8 cellular contexts compared by ENCODE assay signal in the genomic region with DNA sequence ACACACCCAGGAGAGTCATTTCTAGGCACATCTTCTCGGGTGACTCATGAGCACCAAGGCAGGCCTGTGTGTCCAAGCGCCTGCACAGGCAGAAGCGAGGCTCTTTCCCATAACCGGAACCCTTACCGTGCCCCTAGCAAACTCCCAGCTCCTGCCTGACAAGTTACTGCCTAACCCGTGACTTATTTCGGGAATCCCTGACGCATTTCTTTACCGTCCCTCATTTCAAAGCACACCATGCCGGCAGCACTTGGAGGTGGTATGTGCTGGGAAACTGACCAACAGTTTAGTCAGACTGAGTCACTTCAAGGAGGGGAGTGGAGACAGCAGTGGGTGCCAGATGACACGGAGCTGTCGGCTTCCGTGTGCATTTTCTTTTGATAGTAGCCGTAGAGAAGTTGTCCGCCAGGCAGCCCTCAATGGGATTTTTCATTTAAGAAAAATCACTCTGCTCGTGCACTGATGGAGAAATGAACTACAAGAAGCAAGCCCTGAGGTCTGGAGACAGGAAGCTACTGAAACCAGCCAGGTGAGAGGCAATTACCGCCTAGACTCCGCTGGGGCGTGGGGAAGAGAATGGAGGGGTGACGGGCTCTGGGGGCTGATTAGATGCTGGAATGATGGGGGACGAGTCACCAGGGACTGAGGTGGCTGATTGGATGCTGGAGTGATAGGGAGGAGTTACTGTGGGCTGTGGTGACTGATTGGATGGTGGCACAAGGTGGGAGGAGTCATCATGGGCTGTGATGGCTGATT. TPM values are rescaled to one million over a fixed set of nuclear protein-coding genes. Genes with fewer than 3 reads are reported as not detected.
A peak's percentile ranks its signal among the peaks of the same experiment; 100 is the strongest.
DNase-seq lines count a peak whose midpoint lies in the region; ATAC-seq and TF ChIP-seq lines count a peak whose summit lies in the region.

No MANE protein-coding gene starts in this region.

- H3K27me3 ChIP-seq in IMR-90 (ENCODE audit: control insufficient read depth, insufficient read depth, low read length): no peaks in the 10 kb centered on the region

- H3K4me2 ChIP-seq in IMR-90 (ENCODE audit: low read depth, low read length): peak overlapping the region; percentile 60

- peak overlapping the region; percentile 84 to 95 for H4K8ac ChIP-seq in IMR-90 (ENCODE audit: low read depth in 2 of 2, low read length in 2 of 2)

- H3K27ac ChIP-seq in IMR-90 (ENCODE audit: insufficient read depth, low read length): peak overlapping the region; percentile 85

- H3K79me1 ChIP-seq in IMR-90 (ENCODE audit: low read depth in 1 of 2, low read length in 2 of 2): no peaks in the 10 kb centered on the region

- dilution Hi-C loops in IMR-90 (cut with HindIII; ENCODE audit: low sequenced_read_pairs, unreplicated experiment): no loop called here

- H2BK5ac ChIP-seq in IMR-90 (ENCODE audit: low read depth, low read length, poor library complexity, severe bottlenecking): peak overlapping the region; percentile 94

- H3K36me3 ChIP-seq in IMR-90 (ENCODE audit: control insufficient read depth, insufficient read depth, low read length): no peaks in the 10 kb centered on the region

- peak overlapping the region; percentile 81 for H2AK9ac ChIP-seq in IMR-90 (replicated peaks; ENCODE audit: low read depth, low read length, poor library complexity)

- intact Hi-C loops in IMR-90 (cut with micrococcal nuclease) (loop anchor here (2.0 to 10.0 kb wide), 2 partner anchors 40 to 192 kb away; no protein-coding TSS in a partner anchor), lower leg skin (cut with DNase I; ENCODE audit: low total_unique reads) (no loop called here)

- in situ Hi-C loops in IMR-90 (cut with MboI; ENCODE audit: low sequenced_read_pairs): no loop called here

- peak overlapping the region; percentile 99 for H3K4ac ChIP-seq in IMR-90 (ENCODE audit: low read depth, low read length)

- H4K20me1 ChIP-seq in IMR-90 (ENCODE audit: insufficient read depth, low read length): peaks cover 3% of the 10 kb centered on the region; the same call in 1 of the 2 replicates

- H3K9me1 ChIP-seq in IMR-90 (ENCODE audit: insufficient read depth, low read length): peaks cover 10% of the 10 kb centered on the region

- DNase-seq in A172 (ENCODE audit: low spot score): peak; percentile 100
- DNase-seq in IMR-90: peak; percentile 100
- DNase-seq in cardiac fibroblast (ENCODE audit: low read depth in 2 of 2): peak; percentile 99 to 100
- peak; percentile 66 to 85 for DNase-seq in lower leg skin (ENCODE audit: low spot score in 2 of 2)
- no peak for DNase-seq in NCI-H2196 (lab: John Stamatoyannopoulos, UW; ENCODE audit: unreplicated experiment)
- DNase-seq in cerebellum (ENCODE audit: low spot score): no peak
- DNase-seq in effector CD8-positive, alpha-beta T cell (lab: John Stamatoyannopoulos, UW): no peak

- TF ChIP-seq CTCF in IMR-90 (conservative IDR thresholded peaks at IDR 0.05; ENCODE audit: low read depth, low read length) (no peak), cardiac fibroblast (IDR thresholded peaks at IDR 0.05; ENCODE audit: low read depth, low read length) (no peak), lower leg skin (IDR thresholded peaks at IDR 0.05) (no peak)

- peak overlapping the region; percentile 77 for H3K23ac ChIP-seq in IMR-90 (ENCODE audit: low read depth, low read length)

- H2AK5ac ChIP-seq in IMR-90 (ENCODE audit: low read depth, low read length): peak overlapping the region; percentile 91

- H2AFZ ChIP-seq in IMR-90 (replicated peaks; ENCODE audit: low read length, poor library complexity): peak overlapping the region; percentile 89

- H4K5ac ChIP-seq in IMR-90 (ENCODE audit: low read depth, low read length): peak overlapping the region; percentile 10

- 3% methylated on average over 15 of the region's 21 CpGs; no CpG with 5 or more reads in 1 of the 2 experiments for WGBS in IMR-90 (ENCODE audit: extremely low coverage in 2 of 2, insufficient read length in 1 of 2), 2 experiments
- WGBS in lower leg skin, 2 donors: 31 to 41% methylated on average over 21 of the region's 21 CpGs

- TF ChIP-seq RAD21 in IMR-90 (IDR thresholded peaks at IDR 0.05; ENCODE audit: low read length): peak; percentile 39

- H3K18ac ChIP-seq in IMR-90 (ENCODE audit: low read depth, low read length): peak overlapping the region; percentile 35

- TF ChIP-seq POLR2A in IMR-90 (IDR thresholded peaks at IDR 0.05; ENCODE audit: low read depth, low read length) (peak; percentile 95), lower leg skin (IDR thresholded peaks at IDR 0.05) (no peak)

- H2BK20ac ChIP-seq in IMR-90 (ENCODE audit: low read depth, low read length): peak overlapping the region; percentile 98

- POLR2A ChIA-PET in IMR-90 (lab: Charles Lee; ENCODE audit: unreplicated experiment): interaction anchor here (0.6 kb wide), 1 partner anchor 18 kb away, joined by 3 read pairs; no protein-coding TSS in a partner anchor

- CTCF ChIA-PET in IMR-90 (lab: Yijun Ruan, JAX): interaction anchor here (0.6 kb wide), 1 partner anchor 64 kb away, joined by 3 read pairs; no protein-coding TSS in a partner anchor

- H2BK15ac ChIP-seq in IMR-90 (ENCODE audit: low read depth, low read length): peak overlapping the region; percentile 86; the same call in 2 of the 3 replicates

- peaks cover 8% of the 10 kb centered on the region for H3K4me1 ChIP-seq in IMR-90 (ENCODE audit: control insufficient read depth, insufficient read depth, low read length)

- peak; percentile 89 for ATAC-seq in IMR-90 (ENCODE audit: low read depth)
- ATAC-seq in GM18511 (IDR thresholded peaks at IDR 0.05; ENCODE audit: unreplicated experiment): no peak

- H4K91ac ChIP-seq in IMR-90 (ENCODE audit: insufficient read depth, low read depth, low read length): peak overlapping the region; percentile 95

- H3K14ac ChIP-seq in IMR-90 (replicated peaks; ENCODE audit: low read depth, low read length): peak overlapping the region; percentile 83

- H3K9ac ChIP-seq in IMR-90 (ENCODE audit: low read depth, low read length): peak overlapping the region; percentile 41

- H3K56ac ChIP-seq in IMR-90 (ENCODE audit: extremely low read depth, insufficient read depth, low read length): peak overlapping the region; percentile 88

- H3K4me3 ChIP-seq in IMR-90 (ENCODE audit: insufficient read depth, low read depth, low read length) (peak overlapping the region; percentile 40), cardiac fibroblast (replicated peaks in 1 of 2; ENCODE audit: low read depth in 2 of 2, low read length in 2 of 2) (peak overlapping the region; percentile 36 to 59), lower leg skin (ENCODE audit: low read depth, poor library complexity, severe bottlenecking) (no peak overlapping the region)

- peak overlapping the region; percentile 99 for H2BK120ac ChIP-seq in IMR-90 (ENCODE audit: low read depth, low read length)

- H3K9me3 ChIP-seq in IMR-90 (ENCODE audit: control insufficient read depth, insufficient read depth, low read length): no peaks in the 10 kb centered on the region

- no TSS peak for BruUV-seq in IMR-90 (replicated peaks; lab: Mats Ljungman, UMichigan)

TF ChIP-seq in IMR-90, 13 proteins besides CTCF, POLR2A, EP300 and RAD21:
- TF ChIP-seq NFE2L2 (IDR thresholded peaks at IDR 0.05; ENCODE audit: low read depth, low read length): peak; percentile 6; the same call in 1 of the 2 replicates
- TF ChIP-seq, protein P1, sequence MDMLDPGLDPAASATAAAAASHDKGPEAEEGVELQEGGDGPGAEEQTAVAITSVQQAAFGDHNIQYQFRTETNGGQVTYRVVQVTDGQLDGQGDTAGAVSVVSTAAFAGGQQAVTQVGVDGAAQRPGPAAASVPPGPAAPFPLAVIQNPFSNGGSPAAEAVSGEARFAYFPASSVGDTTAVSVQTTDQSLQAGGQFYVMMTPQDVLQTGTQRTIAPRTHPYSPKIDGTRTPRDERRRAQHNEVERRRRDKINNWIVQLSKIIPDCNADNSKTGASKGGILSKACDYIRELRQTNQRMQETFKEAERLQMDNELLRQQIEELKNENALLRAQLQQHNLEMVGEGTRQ (IDR thresholded peaks at IDR 0.05; ENCODE audit: low read depth, low read length): no peak
- TF ChIP-seq, protein P2, sequence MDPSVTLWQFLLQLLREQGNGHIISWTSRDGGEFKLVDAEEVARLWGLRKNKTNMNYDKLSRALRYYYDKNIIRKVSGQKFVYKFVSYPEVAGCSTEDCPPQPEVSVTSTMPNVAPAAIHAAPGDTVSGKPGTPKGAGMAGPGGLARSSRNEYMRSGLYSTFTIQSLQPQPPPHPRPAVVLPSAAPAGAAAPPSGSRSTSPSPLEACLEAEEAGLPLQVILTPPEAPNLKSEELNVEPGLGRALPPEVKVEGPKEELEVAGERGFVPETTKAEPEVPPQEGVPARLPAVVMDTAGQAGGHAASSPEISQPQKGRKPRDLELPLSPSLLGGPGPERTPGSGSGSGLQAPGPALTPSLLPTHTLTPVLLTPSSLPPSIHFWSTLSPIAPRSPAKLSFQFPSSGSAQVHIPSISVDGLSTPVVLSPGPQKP (IDR thresholded peaks at IDR 0.05; ENCODE audit: borderline replicate concordance, low read depth, low read length): no peak
- 0 out of 2 replicates have a peak, but pooled peaks have one; percentile 19 for TF ChIP-seq RFX5 (IDR thresholded peaks at IDR 0.05; ENCODE audit: low read depth, low read length)
- no peak for TF ChIP-seq MAFK (IDR thresholded peaks at IDR 0.05; ENCODE audit: low read depth, low read length)
- peak; percentile 37 for TF ChIP-seq SMC3 (IDR thresholded peaks at IDR 0.05; ENCODE audit: low read depth, low read length)
- no peak; the same call in none of the 2 replicates for TF ChIP-seq MAZ (IDR thresholded peaks at IDR 0.05; ENCODE audit: borderline replicate concordance, low read depth, low read length)
- TF ChIP-seq CEBPB (IDR thresholded peaks at IDR 0.05; ENCODE audit: low read depth, low read length): peak; percentile 45; the same call in 1 of the 2 replicates
- peak; percentile 90; the same call in 1 of the 2 replicates for TF ChIP-seq CHD1 (IDR thresholded peaks at IDR 0.05; ENCODE audit: low read depth, low read length)
- peak; percentile 97 for TF ChIP-seq FOS (IDR thresholded peaks at IDR 0.05; ENCODE audit: low read depth, low read length)
- TF ChIP-seq BHLHE40 (IDR thresholded peaks at IDR 0.05; ENCODE audit: low read depth, low read length): peak; percentile 92
- TF ChIP-seq MXI1 (IDR thresholded peaks at IDR 0.05; ENCODE audit: borderline replicate concordance, low read depth, low read length): peak; percentile 23; the same call in 1 of the 2 replicates
- TF ChIP-seq RCOR1 (IDR thresholded peaks at IDR 0.05; ENCODE audit: insufficient replicate concordance, low read length): no peak
TF ChIP-seq in IMR-90: peak in this region for 8.

RNA-seq across cellular contexts. Expression of a gene that starts 17.2 kb away (rescaled TPM):
- total RNA-seq in A172 (2014; rRNA removed; shearing (Covaris generic)): 11.3 and 12.7 TPM in 2 replicates
- total RNA-seq in IMR-90 (2012; rRNA removed) (13.1 and 16.1 TPM in 2 replicates), lower leg skin (10 to 100 TPM in 2 of 4 donors, 1 to 10 TPM in 2; 6.4 to 19.8 (median 10.1) TPM), cerebellum (5.8 TPM)
- 7.6 and 8.1 TPM in 2 replicates for polyA plus RNA-seq in IMR-90 (2012; rRNA removed)
- polyA plus RNA-seq in IMR-90 (2012; cell fraction: cytosol; rRNA removed): 3.3 and 4.8 TPM in 2 replicates
- polyA plus RNA-seq in IMR-90 (2012; cell fraction: nucleus; rRNA removed; ENCODE audit: low replicate concordance): 4.1 and 7.2 TPM in 2 replicates

Comparison
In these comparisons a context has a peak if more than half of its experiments do, and no peak if none do; other contexts are left out.
1. DNase-seq: peak in A172 (single experiment), IMR-90 (single experiment), cardiac fibroblast (2 of 2) and lower leg skin (2 of 2); none in NCI-H2196 (single experiment), cerebellum (single experiment) and effector CD8-positive, alpha-beta T cell (single experiment).